In genomic region chr12:81070846-81071245, GRCh38 we compare ENCODE assay signal across 14 cellular contexts. TPM values are rescaled to one million over a fixed set of nuclear protein-coding genes. Genes with fewer than 3 reads are reported as not detected.
DNase-seq lines count a peak whose midpoint lies in the region; ATAC-seq, FAIRE-seq and TF ChIP-seq lines count a peak whose summit lies in the region.
"Had no signal": no experiment of that assay in that cellular context is flagged by ENCODE, and none has a peak within 500 bp of the region (broad histone marks: within the 10 kb centered on the region; RNA-seq: fewer than 3 reads in every experiment).

No MANE protein-coding gene starts in this region.

- no peaks in the 10 kb centered on the region for H3K27me3 ChIP-seq in bronchial epithelial cell (ENCODE audit: control insufficient read depth, insufficient read depth, low read length)

- DNase-seq in HCEC 1CT: peak; percentile 32
- peak; percentile 26 for DNase-seq in bronchial epithelial cell (ENCODE audit: low read depth)
- peak; percentile 26 for DNase-seq in fibroblast of peridontal ligament (ENCODE audit: extremely low read depth)
- DNase-seq in left lobe of liver (ENCODE audit: low spot score): no peak
- DNase-seq in DMS79 treated with DMSO at 0.1 percent for 48 hours (lab: John Stamatoyannopoulos, UW): no peak
- no peak for DNase-seq in islet precursor cell
- DNase-seq: Caco-2; CD8-positive, alpha-beta T cell; DMS79; EL had no signal

- no peaks in the 10 kb centered on the region for H3K36me3 ChIP-seq in bronchial epithelial cell (ENCODE audit: control insufficient read depth, insufficient read depth, low read length)

- ATAC-seq in GM19351 (IDR thresholded peaks at IDR 0.05; ENCODE audit: unreplicated experiment): no peak
- no peak for ATAC-seq in left lobe of liver
- ATAC-seq: CD8-positive, alpha-beta T cell; HCT116 had no signal

- no peak overlapping the region for H3K4me3 ChIP-seq in bronchial epithelial cell (ENCODE audit: low read depth, low read length)

- no peak for FAIRE-seq in bronchial epithelial cell (lab: Jason Lieb, UNC)
- FAIRE-seq: G401.6, GM12891 had no signal

- no peak for TF ChIP-seq CTCF in bronchial epithelial cell (IDR thresholded peaks at IDR 0.05; ENCODE audit: insufficient read depth, low read length, severe bottlenecking)

RNA-seq across cellular contexts. Expression of gene ACSS3, which starts 7.0 kb away (rescaled TPM):
- total RNA-seq in bronchial epithelial cell: 0.26 and 1.1 TPM in 2 replicates
- total RNA-seq in left lobe of liver: 47.4 TPM
- total RNA-seq: CD8-positive, alpha-beta T cell had no signal

Comparison
In these comparisons a context has a peak if more than half of its experiments do, and no peak if none do; other contexts are left out.
1. DNase-seq: peak in HCEC 1CT (single experiment), bronchial epithelial cell (single experiment) and fibroblast of peridontal ligament (single experiment); none in left lobe of liver (single experiment), DMS79 treated with DMSO at 0.1 percent for 48 hours (single experiment) and islet precursor cell (single experiment).
2. RNA of gene ACSS3, which starts 7.0 kb away (total RNA-seq): 47.4 TPM in left lobe of liver (single experiment); 0.26 to 1.1 TPM in bronchial epithelial cell; every median in the first group is over 10 times any median in the second.